18 cellular contexts compared by ENCODE assay signal in genomic region chr12:30700216-30700900, GRCh38. TPM values are rescaled to one million over a fixed set of nuclear protein-coding genes. Genes with fewer than 3 reads are reported as not detected.
DNase-seq lines count a peak whose midpoint lies in the region; FAIRE-seq and TF ChIP-seq lines count a peak whose summit lies in the region.
"Had no signal": no experiment of that assay in that cellular context is flagged by ENCODE, and none has a peak within 500 bp of the region (broad histone marks: within the 10 kb centered on the region; RNA-seq: fewer than 3 reads in every experiment).

No MANE protein-coding gene starts in this region.

- H4K20me1 ChIP-seq in endothelial cell of umbilical vein (replicated peaks; ENCODE audit: control insufficient read depth, extremely low read depth, insufficient read depth, low read length) (no peaks in the 10 kb centered on the region), osteoblast (ENCODE audit: insufficient read depth, low read length) (no peaks in the 10 kb centered on the region)

- POLR2A ChIA-PET in endothelial cell of umbilical vein (lab: Charles Lee), result no interaction called here

- H3K4me2 ChIP-seq in endothelial cell of umbilical vein (ENCODE audit: insufficient read depth, low read length), result no peak overlapping the region
- H3K4me2 ChIP-seq in osteoblast (ENCODE audit: insufficient read depth, low read length), result no peak overlapping the region

- H3K27me3 ChIP-seq in endothelial cell of umbilical vein (ENCODE audit: control insufficient read depth in 2 of 2, insufficient read depth in 2 of 2, low read length in 2 of 2) (no peaks in the 10 kb centered on the region), osteoblast (ENCODE audit: insufficient read depth, low read length) (no peaks in the 10 kb centered on the region)
- H3K27me3 ChIP-seq: BE2C had no signal

- H3K9ac ChIP-seq in endothelial cell of umbilical vein (replicated peaks; ENCODE audit: extremely low read depth, insufficient read depth, low read length), result no peak overlapping the region

- TF ChIP-seq POLR2A in endothelial cell of umbilical vein (IDR thresholded peaks at IDR 0.05; ENCODE audit: low read depth, low read length), result no peak

- CTCF ChIA-PET in endothelial cell of umbilical vein (lab: Charles Lee), result interaction anchor here (1.3 to 1.6 kb wide), 2 partner anchors 9 to 25 kb away, joined by 3 to 5 read pairs; no protein-coding TSS in a partner anchor

- H2AFZ ChIP-seq in endothelial cell of umbilical vein (ENCODE audit: low read depth, low read length) (no peak overlapping the region), osteoblast (ENCODE audit: low read length) (no peak overlapping the region)

- H3K79me2 ChIP-seq in endothelial cell of umbilical vein (ENCODE audit: control insufficient read depth, insufficient read depth, low read length) (peaks cover 2% of the 10 kb centered on the region), osteoblast (ENCODE audit: insufficient read depth, low read length) (peaks cover 4% of the 10 kb centered on the region)

- intact Hi-C loops in endothelial cell of umbilical vein (cut with micrococcal nuclease), result no loop called here

- no peak overlapping the region for H3K4me3 ChIP-seq in endothelial cell of umbilical vein (replicated peaks in 1 of 3; ENCODE audit: insufficient read depth in 1 of 3, low read depth in 1 of 3, low read length in 3 of 3)
- no peak overlapping the region for H3K4me3 ChIP-seq in osteoblast (ENCODE audit: insufficient read depth, low read length)

- peak; percentile 24 for FAIRE-seq in endothelial cell of umbilical vein (lab: Jason Lieb, UNC)

- dilution Hi-C loops in endothelial cell of umbilical vein (cut with MboI; ENCODE audit: extremely low pct_ligation_motif_present, low sequenced_read_pairs), result no loop called here

- H3K9me3 ChIP-seq in endothelial cell of umbilical vein (replicated peaks; ENCODE audit: control insufficient read depth, insufficient read depth, low read length) (no peaks in the 10 kb centered on the region), osteoblast (ENCODE audit: low read depth, low read length) (no peaks in the 10 kb centered on the region)
- H3K9me3 ChIP-seq: BE2C had no signal

- no TSS peak for BruUV-seq in endothelial cell of umbilical vein (replicated peaks; lab: Mats Ljungman, UMichigan)

- H3K4me1 ChIP-seq in endothelial cell of umbilical vein (ENCODE audit: control insufficient read depth, extremely low read depth, insufficient read depth, low read length) (peaks cover 4% of the 10 kb centered on the region), osteoblast (ENCODE audit: insufficient read depth, low read length) (peaks cover 14% of the 10 kb centered on the region)
- H3K4me1 ChIP-seq: BE2C had no signal

- H3K36me3 ChIP-seq in endothelial cell of umbilical vein (ENCODE audit: control insufficient read depth in 2 of 2, extremely low read depth in 1 of 2, insufficient read depth in 2 of 2, low read length in 2 of 2) (no peaks in the 10 kb centered on the region), osteoblast (ENCODE audit: insufficient read depth, low read length) (no peaks in the 10 kb centered on the region)
- H3K36me3 ChIP-seq: BE2C had no signal

- TF ChIP-seq CTCF in endothelial cell of umbilical vein (IDR thresholded peaks at IDR 0.05; ENCODE audit: extremely low read depth in 1 of 2, insufficient read depth in 1 of 2, low read depth in 1 of 2, low read length in 2 of 2), result no peak
- TF ChIP-seq CTCF in osteoblast (IDR thresholded peaks at IDR 0.05; ENCODE audit: extremely low read depth, low read depth, low read length), result no peak

- H3K27ac ChIP-seq in endothelial cell of umbilical vein (ENCODE audit: insufficient read depth, low read depth, low read length) (no peak overlapping the region), osteoblast (ENCODE audit: low read depth, low read length) (peak overlapping the region; percentile 19)
- H3K27ac ChIP-seq: HL-60 had no signal

- DNase-seq in Ammon's horn (ENCODE audit: low spot score) (peak; percentile 35), RPMI7951 (ENCODE audit: low read depth) (peak; percentile 24), endothelial cell of umbilical vein (ENCODE audit: low read depth, low spot score) (peak; percentile 72), osteoblast (ENCODE audit: insufficient read length, low spot score, missing footprints) (peak; percentile 69), NOMO-1 treated with dmso at 0.1 percent for 144 hours (lab: John Stamatoyannopoulos, UW; ENCODE audit: unreplicated experiment) (no peak), OCI-M2 (lab: John Stamatoyannopoulos, UW; ENCODE audit: unreplicated experiment) (no peak), T-helper 2 cell (no peak), D341Med (ENCODE audit: low spot score) (no peak)
- DNase-seq: BE2C; CD4-positive, alpha-beta memory T cell; GF-D8; GOT3; HFFc6; MM.1S; NCI-H1105 treated with DMSO at 0.1 percent for 48 hours; NCI-H2029; SIG-M5 had no signal

- H3K9me1 ChIP-seq in endothelial cell of umbilical vein (replicated peaks; ENCODE audit: control insufficient read depth, extremely low read depth, insufficient read depth, low read length), result no peaks in the 10 kb centered on the region

TF ChIP-seq in endothelial cell of umbilical vein, 7 proteins besides CTCF, POLR2A, EP300 and RAD21:
- TF ChIP-seq GATA2 (IDR thresholded peaks at IDR 0.05; ENCODE audit: insufficient read depth, insufficient read length, low read depth, low read length) (no peak), JUN (IDR thresholded peaks at IDR 0.05; ENCODE audit: borderline replicate concordance, insufficient read depth, insufficient read length, low read depth) (no peak), EZH2 (IDR thresholded peaks at IDR 0.05; ENCODE audit: borderline replicate concordance, low read depth, low read length, severe bottlenecking) (no peak), MAX (IDR thresholded peaks at IDR 0.05; ENCODE audit: insufficient read depth, insufficient read length) (no peak), POLR2AphosphoS5 (IDR thresholded peaks at IDR 0.05; ENCODE audit: insufficient read depth, low read depth, low read length) (no peak), FOS (IDR thresholded peaks at IDR 0.05; ENCODE audit: borderline replicate concordance, insufficient read depth, low read length) (no peak), MYC (IDR thresholded peaks at IDR 0.05; ENCODE audit: low read depth, low read length) (no peak)

RNA-seq across cellular contexts. Expression of gene IPO8, which starts 4.7 kb away (rescaled TPM):
- 14.6 and 14.7 TPM in 2 replicates for total RNA-seq in RPMI7951 (2014; rRNA removed; shearing (Covaris generic))
- total RNA-seq in endothelial cell of umbilical vein, result 44.7 and 52.5 TPM in 2 replicates
- polyA plus RNA-seq in endothelial cell of umbilical vein, result 5.1 and 7.2 TPM in 2 replicates
- polyA plus RNA-seq in endothelial cell of umbilical vein (2011; cell fraction: cytosol; rRNA removed), result 8.5 and 8.8 TPM in 2 replicates
- polyA plus RNA-seq in endothelial cell of umbilical vein (2011; cell fraction: nucleus; rRNA removed), result 22.6 and 24.3 TPM in 2 replicates
- polyA plus RNA-seq in endothelial cell of umbilical vein (2012), result 26.9 and 33.4 TPM in 2 replicates
- 40.9 and 55.9 TPM in 2 replicates for polyA minus RNA-seq in endothelial cell of umbilical vein
- polyA minus RNA-seq in endothelial cell of umbilical vein (2011; cell fraction: cytosol; rRNA and poly(A)+ RNA removed), result 20.1 TPM
- polyA minus RNA-seq in endothelial cell of umbilical vein (2011; cell fraction: nucleus; rRNA and poly(A)+ RNA removed), result 24.5 and 49.5 TPM in 2 replicates
- total RNA-seq in osteoblast, result 25.7 and 28.6 TPM in 2 replicates

RNA-seq across cellular contexts. Expression of gene CAPRIN2, which starts 54.4 kb away (rescaled TPM):
- 15.5 and 15.7 TPM in 2 replicates for total RNA-seq in RPMI7951 (2014; rRNA removed; shearing (Covaris generic))
- total RNA-seq in endothelial cell of umbilical vein, result 25.0 and 29.9 TPM in 2 replicates
- polyA plus RNA-seq in endothelial cell of umbilical vein, result 11.3 and 13.5 TPM in 2 replicates
- 8.0 and 9.2 TPM in 2 replicates for polyA plus RNA-seq in endothelial cell of umbilical vein (2011; cell fraction: cytosol; rRNA removed)
- 95.4 and 104 TPM in 2 replicates for polyA plus RNA-seq in endothelial cell of umbilical vein (2011; cell fraction: nucleus; rRNA removed)
- polyA plus RNA-seq in endothelial cell of umbilical vein (2012), result 24.2 and 25.2 TPM in 2 replicates
- polyA minus RNA-seq in endothelial cell of umbilical vein, result 13.4 and 19.5 TPM in 2 replicates
- polyA minus RNA-seq in endothelial cell of umbilical vein (2011; cell fraction: cytosol; rRNA and poly(A)+ RNA removed), result 7.1 TPM
- polyA minus RNA-seq in endothelial cell of umbilical vein (2011; cell fraction: nucleus; rRNA and poly(A)+ RNA removed), result 31.7 and 44.6 TPM in 2 replicates
- total RNA-seq in osteoblast, result 32.9 and 42.7 TPM in 2 replicates

Comparison
In these comparisons a context has a peak if more than half of its experiments do, and no peak if none do; other contexts are left out.
1. DNase-seq: peak in Ammon's horn (single experiment), RPMI7951 (single experiment), endothelial cell of umbilical vein (single experiment) and osteoblast (single experiment); none in NOMO-1 treated with dmso at 0.1 percent for 144 hours (single experiment), OCI-M2 (single experiment), T-helper 2 cell (0 of 5) and D341Med (single experiment).